2 cellular contexts compared by ENCODE assay signal in the genomic region with DNA sequence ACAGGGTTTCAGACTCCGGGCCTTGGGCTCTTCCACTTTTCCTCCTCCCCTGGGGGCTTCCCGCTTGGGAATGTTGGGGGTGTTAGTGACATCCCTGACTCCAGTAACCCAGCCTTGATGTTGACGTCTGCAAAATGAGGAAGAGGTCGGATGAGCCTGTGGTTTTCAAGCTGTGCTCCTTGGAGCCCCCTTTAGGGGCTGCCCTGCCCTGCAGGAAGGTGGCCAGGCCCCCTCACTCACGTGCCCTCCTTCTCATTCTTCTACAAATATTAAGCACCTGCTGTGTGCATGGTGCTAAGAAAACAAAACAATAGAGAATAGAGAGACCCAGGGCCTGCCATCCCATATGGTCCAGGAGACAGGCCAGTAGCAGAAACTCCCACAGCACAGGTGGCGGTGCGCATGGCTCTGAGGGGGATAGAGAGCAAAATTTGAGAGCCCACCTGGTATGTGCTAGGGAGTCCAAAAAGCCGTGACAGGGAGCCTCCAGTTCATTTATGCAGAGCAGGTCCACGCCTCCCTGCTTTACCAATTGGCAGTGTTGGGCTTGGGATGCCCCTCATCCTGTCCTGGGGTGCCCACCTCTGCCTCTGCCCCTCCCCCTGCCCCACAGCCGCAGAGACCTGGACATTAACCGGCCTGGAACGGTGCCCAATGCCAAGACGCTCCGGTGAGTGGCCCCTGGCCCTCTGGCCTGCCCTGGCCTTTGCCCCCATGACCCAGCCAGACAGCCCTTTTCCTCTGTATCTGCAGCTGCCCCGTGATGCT.
TF ChIP-seq lines count a peak whose summit lies in the region.

No MANE protein-coding gene starts in this region.

TF ChIP-seq in IMR-90, 13 proteins besides CTCF, POLR2A, EP300 and RAD21:
- TF ChIP-seq MXI1 (IDR thresholded peaks at IDR 0.05; ENCODE audit: borderline replicate concordance, low read depth, low read length) (no peak), CEBPB (IDR thresholded peaks at IDR 0.05; ENCODE audit: low read depth, low read length) (no peak), MAZ (IDR thresholded peaks at IDR 0.05; ENCODE audit: borderline replicate concordance, low read depth, low read length) (no peak), BHLHE40 (IDR thresholded peaks at IDR 0.05; ENCODE audit: low read depth, low read length) (no peak), USF2 (IDR thresholded peaks at IDR 0.05; ENCODE audit: low read depth, low read length) (no peak), MAFK (IDR thresholded peaks at IDR 0.05; ENCODE audit: low read depth, low read length) (no peak), CHD1 (IDR thresholded peaks at IDR 0.05; ENCODE audit: low read depth, low read length) (no peak), RCOR1 (IDR thresholded peaks at IDR 0.05; ENCODE audit: insufficient replicate concordance, low read length) (no peak), FOS (IDR thresholded peaks at IDR 0.05; ENCODE audit: low read depth, low read length) (no peak), NFE2L2 (IDR thresholded peaks at IDR 0.05; ENCODE audit: low read depth, low read length) (no peak), SMC3 (IDR thresholded peaks at IDR 0.05; ENCODE audit: low read depth, low read length) (no peak), RFX5 (IDR thresholded peaks at IDR 0.05; ENCODE audit: low read depth, low read length) (no peak)
- TF ChIP-seq, protein P1, sequence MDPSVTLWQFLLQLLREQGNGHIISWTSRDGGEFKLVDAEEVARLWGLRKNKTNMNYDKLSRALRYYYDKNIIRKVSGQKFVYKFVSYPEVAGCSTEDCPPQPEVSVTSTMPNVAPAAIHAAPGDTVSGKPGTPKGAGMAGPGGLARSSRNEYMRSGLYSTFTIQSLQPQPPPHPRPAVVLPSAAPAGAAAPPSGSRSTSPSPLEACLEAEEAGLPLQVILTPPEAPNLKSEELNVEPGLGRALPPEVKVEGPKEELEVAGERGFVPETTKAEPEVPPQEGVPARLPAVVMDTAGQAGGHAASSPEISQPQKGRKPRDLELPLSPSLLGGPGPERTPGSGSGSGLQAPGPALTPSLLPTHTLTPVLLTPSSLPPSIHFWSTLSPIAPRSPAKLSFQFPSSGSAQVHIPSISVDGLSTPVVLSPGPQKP (IDR thresholded peaks at IDR 0.05; ENCODE audit: borderline replicate concordance, low read depth, low read length), result no peak
TF ChIP-seq in IMR-90: peak in this region for 0.

TF ChIP-seq in WTC11, 78 proteins besides CTCF, POLR2A, EP300 and RAD21:
- TF ChIP-seq KAT7 (CRISPR knock-in tag; IDR thresholded peaks at IDR 0.05; ENCODE audit: borderline replicate concordance) (no peak), RELA (CRISPR knock-in tag; IDR thresholded peaks at IDR 0.05; ENCODE audit: borderline replicate concordance) (no peak)
